ENCODE assay signal across 10 cellular contexts in genomic region chr2:102025016-102025491, GRCh38. TPM values are rescaled to one million over a fixed set of nuclear protein-coding genes. Genes with fewer than 3 reads are reported as not detected.
DNase-seq lines count a peak whose midpoint lies in the region; ATAC-seq, FAIRE-seq and TF ChIP-seq lines count a peak whose summit lies in the region.
"Had no signal": no experiment of that assay in that cellular context is flagged by ENCODE, and none has a peak within 500 bp of the region (broad histone marks: within the 10 kb centered on the region; RNA-seq: fewer than 3 reads in every experiment).

No MANE protein-coding gene starts in this region.

- no peak for TF ChIP-seq POLR2A in HepG2 (IDR thresholded peaks at IDR 0.05; ENCODE audit: insufficient read depth in 1 of 2, low read depth in 2 of 2, low read length in 2 of 2)

- H3K9ac ChIP-seq in HepG2 (ENCODE audit: insufficient read depth, low read depth, low read length) (no peak overlapping the region), colonic mucosa (ENCODE audit: low read depth in 2 of 2, low read length in 2 of 2) (no peak overlapping the region)

- H3K4me1 ChIP-seq in HepG2 (ENCODE audit: insufficient read depth, low read length) (peaks cover 100% of the 10 kb centered on the region), colonic mucosa (no peaks in the 10 kb centered on the region)

- H3K9me3 ChIP-seq in HepG2 (ENCODE audit: low read length), result no peaks in the 10 kb centered on the region
- no peaks in the 10 kb centered on the region for H3K9me3 ChIP-seq in colonic mucosa

- TF ChIP-seq EP300 in HepG2 (IDR thresholded peaks at IDR 0.05; ENCODE audit: low read depth in 2 of 2, low read length in 2 of 2) (0 out of 4 replicates have a peak, but pooled peaks of 1 of the 2 experiments have one; percentile 36), HepG2 (CRISPR knock-in tag; IDR thresholded peaks at IDR 0.05; ENCODE audit: borderline replicate concordance) (no peak)

- H3K27ac ChIP-seq in HepG2 (ENCODE audit: extremely low read length, insufficient read depth, low read length) (peak overlapping the region; percentile 51), colonic mucosa (no peak overlapping the region)

- H3K36me3 Mint-ChIP-seq in immature natural killer cell, result no peaks in the 10 kb centered on the region
- H3K36me3 Mint-ChIP-seq: memory B cell had no signal

- H3K4me1 Mint-ChIP-seq in immature natural killer cell, result peaks cover 0 to 7% of the 10 kb centered on the region in 2 donors

- in situ Hi-C loops in GM13977 (cut with MboI; ENCODE audit: low pct_unique_long_range_greater_than_20kb, low sequenced_read_pairs, unreplicated experiment) (loop anchor here (10.0 kb wide), 2 partner anchors 220 to 420 kb away; no protein-coding TSS in a partner anchor), HepG2 (cut with HindIII; ENCODE audit: extremely low pct_ligation_motif_present, low pct_unique_long_range_greater_than_20kb) (loop anchor here (10.0 kb wide), 1 partner anchor 80 kb away; no protein-coding TSS in a partner anchor)

- FAIRE-seq in HepG2 (lab: Jason Lieb, UNC), result peak; percentile 56

- no peaks in the 10 kb centered on the region for H3K9me3 Mint-ChIP-seq in immature natural killer cell
- H3K9me3 Mint-ChIP-seq: memory B cell had no signal

- no peak overlapping the region for H3K4me3 ChIP-seq in HepG2 (replicated peaks in 1 of 3; ENCODE audit: insufficient read depth in 1 of 3, low read depth in 2 of 3, low read length in 3 of 3)
- H3K4me3 ChIP-seq in colonic mucosa, result no peak overlapping the region
- H3K4me3 ChIP-seq: MG63 had no signal

- H3K27me3 ChIP-seq in HepG2 (ENCODE audit: control insufficient read depth in 1 of 2, insufficient read depth in 2 of 2, low read length in 2 of 2) (no peaks in the 10 kb centered on the region), colonic mucosa (no peaks in the 10 kb centered on the region)
- H3K27me3 ChIP-seq: MG63 had no signal

- no peak for TF ChIP-seq CTCF in GM13977 (IDR thresholded peaks at IDR 0.05; ENCODE audit: extremely low read depth, insufficient read depth, missing control alignments)
- TF ChIP-seq CTCF in HepG2 (CRISPR knock-in tag; IDR thresholded peaks at IDR 0.05), result no peak
- TF ChIP-seq CTCF in colonic mucosa (IDR thresholded peaks at IDR 0.05), result no peak

- no peaks in the 10 kb centered on the region for H3K79me2 ChIP-seq in HepG2 (ENCODE audit: insufficient read depth, low read length)

- H3K36me3 ChIP-seq in HepG2 (replicated peaks in 1 of 2; ENCODE audit: control insufficient read depth in 1 of 2, insufficient read depth in 2 of 2, low read length in 2 of 2) (no peaks in the 10 kb centered on the region), colonic mucosa (no peaks in the 10 kb centered on the region)
- H3K36me3 ChIP-seq: MG63 had no signal

- CTCF ChIA-PET in HepG2 (lab: Yijun Ruan, JAX; ENCODE audit: low intra/inter-chr PET ratio, low total read pairs), result no interaction called here

- H2AFZ ChIP-seq in HepG2 (ENCODE audit: low read length), result no peak overlapping the region

- H4K20me1 ChIP-seq in HepG2 (ENCODE audit: insufficient read depth, low read length), result no peaks in the 10 kb centered on the region

- no TSS peak for BruUV-seq in HepG2 (replicated peaks; lab: Mats Ljungman, UMichigan)

- no peak for TF ChIP-seq RAD21 in HepG2 (CRISPR knock-in tag; IDR thresholded peaks at IDR 0.05)

- POLR2A ChIA-PET in HepG2 (lab: Yijun Ruan, JAX), result interaction anchor here (1.0 to 3.7 kb wide), 8 partner anchors 9 to 216 kb away, joined by 3 to 17 read pairs (median 4); partner anchors contain the start of gene IL1R1

- H3K27ac Mint-ChIP-seq in immature natural killer cell, result no peak overlapping the region
- H3K27ac Mint-ChIP-seq: memory B cell had no signal

- ATAC-seq in GM21619 (IDR thresholded peaks at IDR 0.05; ENCODE audit: unreplicated experiment), result peak; percentile 69
- peak; percentile 87 for ATAC-seq in HG03571 (IDR thresholded peaks at IDR 0.05; ENCODE audit: unreplicated experiment)
- ATAC-seq in HepG2, result peak; percentile 34

- WGBS in HepG2 (ENCODE audit: low lambda C conversion rate), result 7% methylated on average over 1 of the region's 1 CpG

- no peak overlapping the region for H3K4me3 Mint-ChIP-seq in immature natural killer cell
- H3K4me3 Mint-ChIP-seq: memory B cell had no signal

- DNase-seq in GM13977 (ENCODE audit: low spot score) (peak; percentile 61), HepG2 (ENCODE audit: low spot score) (peak; percentile 80), colonic mucosa (no peak), immature natural killer cell (no peak), nucleus accumbens (lab: John Stamatoyannopoulos, UW) (no peak)
- DNase-seq in stimulated activated naive CD4-positive, alpha-beta T cell (lab: John Stamatoyannopoulos, UW), result no peak
- DNase-seq: MG63 had no signal

- intact Hi-C loops in HepG2 (cut with micrococcal nuclease; ENCODE audit: unreplicated experiment) (loop anchor here (5.0 kb wide), 1 partner anchor 332 kb away; the partner anchor contains the start of gene IL18R1), colonic mucosa (cut with DNase I) (loop anchor here (10.0 kb wide), 1 partner anchor 430 kb away; no protein-coding TSS in a partner anchor)

- H3K4me2 ChIP-seq in HepG2 (ENCODE audit: low read depth, low read length), result peak overlapping the region; percentile 31

- peaks cover 7 to 17% (median 13%) of the 10 kb centered on the region in 3 donors for H3K27me3 Mint-ChIP-seq in immature natural killer cell (ENCODE audit: low read depth in 3 of 3)

TF ChIP-seq in HepG2, 621 proteins besides CTCF, POLR2A, EP300 and RAD21 (continues in another document):
- TF ChIP-seq, protein P1, sequence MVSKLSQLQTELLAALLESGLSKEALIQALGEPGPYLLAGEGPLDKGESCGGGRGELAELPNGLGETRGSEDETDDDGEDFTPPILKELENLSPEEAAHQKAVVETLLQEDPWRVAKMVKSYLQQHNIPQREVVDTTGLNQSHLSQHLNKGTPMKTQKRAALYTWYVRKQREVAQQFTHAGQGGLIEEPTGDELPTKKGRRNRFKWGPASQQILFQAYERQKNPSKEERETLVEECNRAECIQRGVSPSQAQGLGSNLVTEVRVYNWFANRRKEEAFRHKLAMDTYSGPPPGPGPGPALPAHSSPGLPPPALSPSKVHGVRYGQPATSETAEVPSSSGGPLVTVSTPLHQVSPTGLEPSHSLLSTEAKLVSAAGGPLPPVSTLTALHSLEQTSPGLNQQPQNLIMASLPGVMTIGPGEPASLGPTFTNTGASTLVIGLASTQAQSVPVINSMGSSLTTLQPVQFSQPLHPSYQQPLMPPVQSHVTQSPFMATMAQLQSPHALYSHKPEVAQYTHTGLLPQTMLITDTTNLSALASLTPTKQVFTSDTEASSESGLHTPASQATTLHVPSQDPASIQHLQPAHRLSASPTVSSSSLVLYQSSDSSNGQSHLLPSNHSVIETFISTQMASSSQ (IDR thresholded peaks at IDR 0.05; ENCODE audit: low read depth), result peak; percentile 66
- TF ChIP-seq, protein P1 (CRISPR knock-in tag; IDR thresholded peaks at IDR 0.05; ENCODE audit: borderline replicate concordance), result peak; percentile 80; the same call in 1 of the 2 replicates
- TF ChIP-seq NCOR1 (IDR thresholded peaks at IDR 0.05; ENCODE audit: borderline replicate concordance, low read length) (peak; percentile 21; the same call in 1 of the 2 replicates), ZSCAN29 (CRISPR knock-in tag; conservative IDR thresholded peaks at IDR 0.05) (no peak), ZNF180 (CRISPR knock-in tag; IDR thresholded peaks at IDR 0.05; ENCODE audit: borderline replicate concordance, low read depth) (no peak), ZNF644 (CRISPR knock-in tag; IDR thresholded peaks at IDR 0.05; ENCODE audit: low read depth) (no peak), NFIB (CRISPR knock-in tag; IDR thresholded peaks at IDR 0.05; ENCODE audit: borderline replicate concordance) (no peak), ZSCAN25 (CRISPR knock-in tag; IDR thresholded peaks at IDR 0.05) (no peak)

RNA-seq across cellular contexts. Expression of gene IL1R2, which starts 33.3 kb away (rescaled TPM):
- total RNA-seq in HepG2 (2016; rRNA removed; fragmentation: Illumina TruSeq; extraction: Trizol) (1.9 and 3.6 TPM in 2 replicates), colonic mucosa (100 to 1,000 TPM in 1 of 2 donors, 10 to 100 TPM in 1; 50.1 to 152 TPM)
- 0.88 and 1.0 TPM in 2 replicates for total RNA-seq in HepG2 (2016; cell fraction: cytosol; rRNA removed; fragmentation: Illumina TruSeq; extraction: Trizol; ENCODE audit: low read depth)
- 2.6 and 4.1 TPM in 2 replicates for total RNA-seq in HepG2 (2016; cell fraction: insoluble cytoplasmic fraction; rRNA removed; fragmentation: Illumina TruSeq; extraction: Trizol)
- total RNA-seq in HepG2 (2016; cell fraction: membrane; rRNA removed; fragmentation: Illumina TruSeq; extraction: Trizol), result 0.93 and 1.1 TPM in 2 replicates
- 2.8 and 3.1 TPM in 2 replicates for total RNA-seq in HepG2 (2016; cell fraction: nucleus; rRNA removed; fragmentation: Illumina TruSeq; extraction: Trizol)
- polyA plus RNA-seq in HepG2 (2011; rRNA removed) (4.7 and 7.3 TPM in 2 replicates), immature natural killer cell (1 to 10 TPM in 2 of 3 donors, not detected in 1; 1.8 to 3.3 TPM)
- polyA plus RNA-seq in HepG2 (2011; cell fraction: cytosol; rRNA removed), result 6.0 and 6.1 TPM in 2 replicates
- 2.0 and 2.8 TPM in 2 replicates for polyA plus RNA-seq in HepG2 (2011; cell fraction: nucleus; rRNA removed)
- 3.1 and 4.5 TPM in 2 replicates for polyA plus RNA-seq in HepG2 (2012)
- polyA plus RNA-seq in HepG2 (2016; cell fraction: cytosol; fragmentation: Illumina TruSeq; extraction: Trizol; ENCODE audit: low read depth), result 1.2 and 1.3 TPM in 2 replicates
- 1.8 and 3.2 TPM in 2 replicates for polyA plus RNA-seq in HepG2 (2016; cell fraction: insoluble cytoplasmic fraction; fragmentation: Illumina TruSeq; extraction: Trizol; ENCODE audit: low read depth)
- polyA plus RNA-seq in HepG2 (2016; cell fraction: membrane; fragmentation: Illumina TruSeq; extraction: Trizol; ENCODE audit: low read depth), result 0.65 and 1.0 TPM in 2 replicates
- polyA plus RNA-seq in HepG2 (2016; cell fraction: nucleus; fragmentation: Illumina TruSeq; extraction: Trizol; ENCODE audit: insufficient read depth, low read depth), result 3.7 and 3.8 TPM in 2 replicates
- 4.2 TPM in 1 of 2 replicates, not detected in the other for polyA minus RNA-seq in HepG2 (2011; rRNA and poly(A)+ RNA removed; ENCODE audit: low replicate concordance)
- polyA minus RNA-seq in HepG2 (2011; cell fraction: cytosol; rRNA and poly(A)+ RNA removed), result 3.3 and 3.6 TPM in 2 replicates
- 2.3 and 2.5 TPM in 2 replicates for polyA minus RNA-seq in HepG2 (2011; cell fraction: nucleus; rRNA and poly(A)+ RNA removed)

Comparison
In these comparisons a context has a peak if more than half of its experiments do, and no peak if none do; other contexts are left out.
1. DNase-seq: peak in GM13977 (single experiment) and HepG2 (single experiment); none in colonic mucosa (single experiment), stimulated activated naive CD4-positive, alpha-beta T cell (0 of 6), immature natural killer cell (0 of 3) and nucleus accumbens (0 of 56).
2. ATAC-seq: peak in every context shown above with its lines; median percentile 87 in HG03571; 69 in GM21619; 34 in HepG2.
3. RNA of gene IL1R2, which starts 33.3 kb away (total RNA-seq): 50.1 to 152 TPM in colonic mucosa; 0.88 to 4.1 TPM in HepG2; every median in the first group is over 10 times any median in the second.